In genomic region chr3:152313914-152314313, GRCh38 we compare ENCODE assay signal across 23 cellular contexts. TPM values are rescaled to one million over a fixed set of nuclear protein-coding genes. Genes with fewer than 3 reads are reported as not detected.
DNase-seq lines count a peak whose midpoint lies in the region; ATAC-seq and TF ChIP-seq lines count a peak whose summit lies in the region.
"Had no signal": no experiment of that assay in that cellular context is flagged by ENCODE, and none has a peak within 500 bp of the region (broad histone marks: within the 10 kb centered on the region; RNA-seq: fewer than 3 reads in every experiment).

No MANE protein-coding gene starts in this region.

- H3K9me3 ChIP-seq in suprapubic skin, result no peaks in the 10 kb centered on the region
- H3K9me3 ChIP-seq: body of pancreas, stomach had no signal

- no peak for TF ChIP-seq CTCF in suprapubic skin (IDR thresholded peaks at IDR 0.05)

- no peaks in the 10 kb centered on the region for H3K27me3 Mint-ChIP-seq in activated naive CD4-positive, alpha-beta T cell treated with anti-CD3 and anti-CD28 coated beads, Interleukin-2, amount 50 U/mL, for 24 hours
- no peaks in the 10 kb centered on the region for H3K27me3 Mint-ChIP-seq in activated CD4-positive, alpha-beta memory T cell treated with anti-CD3 and anti-CD28 coated beads for 36 hours
- H3K27me3 Mint-ChIP-seq in immature natural killer cell (ENCODE audit: low read depth in 3 of 3), result peaks cover 2 to 5% (median 5%) of the 10 kb centered on the region in 3 donors

- H3K27ac Mint-ChIP-seq in activated naive CD4-positive, alpha-beta T cell treated with anti-CD3 and anti-CD28 coated beads, Interleukin-2, amount 50 U/mL, for 24 hours, result peak overlapping the region; percentile 60
- H3K27ac Mint-ChIP-seq in activated CD4-positive, alpha-beta memory T cell treated with anti-CD3 and anti-CD28 coated beads for 36 hours, result peak overlapping the region; percentile 54
- H3K27ac Mint-ChIP-seq in immature natural killer cell, result peak overlapping the region in 5 of 6 donors; percentile 9 to 81 (median 56)
- H3K27ac Mint-ChIP-seq: H9, WTC11 had no signal

- peaks cover 57% of the 10 kb centered on the region for H3K4me1 ChIP-seq in suprapubic skin

- no peaks in the 10 kb centered on the region for H3K27me3 ChIP-seq in suprapubic skin
- H3K27me3 ChIP-seq: body of pancreas, stomach had no signal

- POLR2A ChIA-PET in activated CD4-positive, alpha-beta memory T cell treated with anti-CD3 and anti-CD28 coated beads for 36 hours (lab: Charles Lee), result interaction anchor here (0.7 kb wide), 1 partner anchor 32 kb away, joined by 3 read pairs; no protein-coding TSS in a partner anchor

- H3K4me3 Mint-ChIP-seq in activated naive CD4-positive, alpha-beta T cell treated with anti-CD3 and anti-CD28 coated beads, Interleukin-2, amount 50 U/mL, for 24 hours, result no peak overlapping the region
- H3K4me3 Mint-ChIP-seq in activated CD4-positive, alpha-beta memory T cell treated with anti-CD3 and anti-CD28 coated beads for 36 hours, result no peak overlapping the region
- H3K4me3 Mint-ChIP-seq in immature natural killer cell, result peak overlapping the region in 3 of 5 donors; percentile 6 to 41 (median 10)
- H3K4me3 Mint-ChIP-seq: H9, nephron progenitor cell, WTC11 had no signal

- intact Hi-C loops in activated CD4-positive, alpha-beta memory T cell treated with anti-CD3 and anti-CD28 coated beads for 36 hours (cut with micrococcal nuclease), result no loop called here

- H3K36me3 ChIP-seq in suprapubic skin, result no peaks in the 10 kb centered on the region
- H3K36me3 ChIP-seq: stomach had no signal

- H3K27ac ChIP-seq in suprapubic skin, result peak overlapping the region; percentile 76
- H3K27ac ChIP-seq: body of pancreas had no signal

- H3K9me3 Mint-ChIP-seq in activated naive CD4-positive, alpha-beta T cell treated with anti-CD3 and anti-CD28 coated beads, Interleukin-2, amount 50 U/mL, for 24 hours, result no peaks in the 10 kb centered on the region
- H3K9me3 Mint-ChIP-seq in activated CD4-positive, alpha-beta memory T cell treated with anti-CD3 and anti-CD28 coated beads for 36 hours, result no peaks in the 10 kb centered on the region
- H3K9me3 Mint-ChIP-seq in immature natural killer cell, result no peaks in the 10 kb centered on the region
- H3K9me3 Mint-ChIP-seq: H9, nephron progenitor cell, WTC11 had no signal

- no peak for TF ChIP-seq EP300 in suprapubic skin (IDR thresholded peaks at IDR 0.05)

- no peak for DNase-seq in activated naive CD4-positive, alpha-beta T cell treated with Interleukin-2 at 50 U/mL for 16 hours
- DNase-seq in activated CD4-positive, alpha-beta memory T cell treated with anti-CD3 and anti-CD28 coated beads for 36 hours, result no peak
- DNase-seq in immature natural killer cell (no peak), suprapubic skin (ENCODE audit: low spot score in 2 of 2) (no peak), NCI-H146 (lab: John Stamatoyannopoulos, UW) (no peak)
- no peak for DNase-seq in activated effector memory CD4-positive, alpha-beta T cell treated with anti-CD3 and anti-CD28 coated beads, Interleukin-2, amount 50 U/mL, for 16 hours
- DNase-seq: body of pancreas, DMS79 treated with DMSO at 0.1 percent for 48 hours, H9, hippocampal formation, kidney, NCI-H1436 treated with DMSO at 0.1 percent for 48 hours, NCI-H2171 treated with DMSO at 0.1 percent for 48 hours, NCI-H748 treated with DMSO at 0.1 percent for 48 hours, nephron progenitor cell, posterior cingulate gyrus, SIG-M5, stomach, T-helper 2 cell had no signal

- TF ChIP-seq POLR2A in suprapubic skin (IDR thresholded peaks at IDR 0.05), result no peak

- CTCF ChIA-PET in activated CD4-positive, alpha-beta memory T cell treated with anti-CD3 and anti-CD28 coated beads for 36 hours (lab: Charles Lee), result no interaction called here

- peaks cover 82% of the 10 kb centered on the region for H3K4me1 Mint-ChIP-seq in activated naive CD4-positive, alpha-beta T cell treated with anti-CD3 and anti-CD28 coated beads, Interleukin-2, amount 50 U/mL, for 24 hours
- peaks cover 71% of the 10 kb centered on the region for H3K4me1 Mint-ChIP-seq in activated CD4-positive, alpha-beta memory T cell treated with anti-CD3 and anti-CD28 coated beads for 36 hours (ENCODE audit: low read depth)
- peaks cover 71 to 87% of the 10 kb centered on the region in 2 donors for H3K4me1 Mint-ChIP-seq in immature natural killer cell

- H3K36me3 Mint-ChIP-seq in activated naive CD4-positive, alpha-beta T cell treated with anti-CD3 and anti-CD28 coated beads, Interleukin-2, amount 50 U/mL, for 24 hours, result peaks cover 10% of the 10 kb centered on the region
- peaks cover 21% of the 10 kb centered on the region for H3K36me3 Mint-ChIP-seq in activated CD4-positive, alpha-beta memory T cell treated with anti-CD3 and anti-CD28 coated beads for 36 hours
- peaks cover 0 to 7% (median 0%) of the 10 kb centered on the region in 3 donors for H3K36me3 Mint-ChIP-seq in immature natural killer cell
- H3K36me3 Mint-ChIP-seq: WTC11 had no signal

- no peak for ATAC-seq in GM21367 (IDR thresholded peaks at IDR 0.05; ENCODE audit: unreplicated experiment)
- ATAC-seq: body of pancreas, WTC11 had no signal

- H3K4me3 ChIP-seq in suprapubic skin, result no peak overlapping the region
- H3K4me3 ChIP-seq: body of pancreas, skin epidermis, stomach had no signal

RNA-seq across cellular contexts. Expression of gene MBNL1, which starts 45.2 kb away (rescaled TPM):
- 100 to 1,000 TPM; 290 to 302 TPM for total RNA-seq in activated CD4-positive, alpha-beta memory T cell treated with anti-CD3 and anti-CD28 coated beads for 36 hours
- 100 to 1,000 TPM; 270 to 399 (median 286) TPM for polyA plus RNA-seq in immature natural killer cell
- 100 to 1,000 TPM; 258 to 478 (median 320) TPM for total RNA-seq in suprapubic skin

Comparison
In these comparisons a context has a peak if more than half of its experiments do, and no peak if none do; other contexts are left out.
1. H3K4me3 Mint-ChIP-seq: peak in immature natural killer cell (3 of 5); none in activated naive CD4-positive, alpha-beta T cell treated with anti-CD3 and anti-CD28 coated beads, Interleukin-2, amount 50 U/mL, for 24 hours (single experiment) and activated CD4-positive, alpha-beta memory T cell treated with anti-CD3 and anti-CD28 coated beads for 36 hours (single experiment).
2. Peak in every context shown above with its lines, with median percentiles within 50 percentile points of each other: H3K27ac Mint-ChIP-seq.